ENCODE assay signal across 9 cellular contexts in genomic region chr13:41007359-41008118, GRCh38. TPM values are rescaled to one million over a fixed set of nuclear protein-coding genes. Genes with fewer than 3 reads are reported as not detected.
DNase-seq lines count a peak whose midpoint lies in the region; ATAC-seq and TF ChIP-seq lines count a peak whose summit lies in the region.
"Had no signal": no experiment of that assay in that cellular context is flagged by ENCODE, and none has a peak within 500 bp of the region (broad histone marks: within the 10 kb centered on the region; RNA-seq: fewer than 3 reads in every experiment).

No MANE protein-coding gene starts in this region.

- peaks cover 69% of the 10 kb centered on the region for H3K4me1 Mint-ChIP-seq in activated T-cell treated with anti-CD3 and anti-CD28 coated beads, Interleukin-2, amount 50 U/mL, for 4 hours (ENCODE audit: low read depth)

- POLR2A ChIA-PET in OCI-LY7 (lab: Charles Lee): interaction anchor here (0.8 to 9.1 kb wide), 9 partner anchors 10 to 218 kb away, joined by 3 to 152 read pairs (median 18); partner anchors contain the start of genes ELF1 and SLC25A15

- H3K4me3 ChIP-seq in OCI-LY7 (ENCODE audit: low read depth, low read length, poor library complexity, severe bottlenecking) (peak overlapping the region; percentile 64), suprapubic skin (no peak overlapping the region)

- 0 out of 2 replicates have a peak, but pooled peaks have one; percentile 19 for TF ChIP-seq CTCF in OCI-LY7 (conservative IDR thresholded peaks at IDR 0.05; ENCODE audit: low read length)
- TF ChIP-seq CTCF in suprapubic skin (IDR thresholded peaks at IDR 0.05): no peak

- BruUV-seq in OCI-LY7 (replicated peaks; lab: Mats Ljungman, UMichigan): TSS peak; percentile 71

- intact Hi-C loops in OCI-LY7 (cut with micrococcal nuclease; ENCODE audit: unreplicated experiment): loop anchor here (5.0 to 10.0 kb wide), 2 partner anchors 345 to 423 kb away; no protein-coding TSS in a partner anchor

- no peak for DNase-seq in activated T-cell treated with anti-CD3 and anti-CD28 coated beads, Interleukin-2, amount 50 U/mL, for 4 hours
- DNase-seq in activated T-cell treated with anti-CD3 and anti-CD28 coated beads for 4 hours: no peak
- peak; percentile 75 for DNase-seq in OCI-LY7 (ENCODE audit: low spot score)
- DNase-seq in epithelial cell of prostate (ENCODE audit: low read depth, low spot score): no peak
- no peak for DNase-seq in suprapubic skin (ENCODE audit: low spot score in 2 of 2)
- no peak for DNase-seq in NCI-H526 treated with DMSO at 0.1 percent for 48 hours (lab: John Stamatoyannopoulos, UW)
- no peak for DNase-seq in epidermal melanocyte (ENCODE audit: insufficient read length, low spot score)
- DNase-seq: C1 segment of cervical spinal cord had no signal

- H3K4me3 Mint-ChIP-seq in activated T-cell treated with anti-CD3 and anti-CD28 coated beads, Interleukin-2, amount 50 U/mL, for 4 hours: peak overlapping the region; percentile 51

- H2AFZ ChIP-seq in OCI-LY7 (ENCODE audit: low read length): no peak overlapping the region

- H3K4me2 ChIP-seq in OCI-LY7 (ENCODE audit: low read length): peak overlapping the region; percentile 87

- H3K36me3 ChIP-seq in OCI-LY7 (ENCODE audit: insufficient read depth, low read length): peaks cover 65% of the 10 kb centered on the region
- H3K36me3 ChIP-seq in suprapubic skin: no peaks in the 10 kb centered on the region

- TF ChIP-seq EP300 in suprapubic skin (IDR thresholded peaks at IDR 0.05): no peak

- no peaks in the 10 kb centered on the region for H3K27me3 ChIP-seq in suprapubic skin

- H4K20me1 ChIP-seq in OCI-LY7 (ENCODE audit: insufficient read depth, low read length): peaks cover 9% of the 10 kb centered on the region; the same call in 1 of the 2 replicates

- H3K4me1 ChIP-seq in OCI-LY7 (ENCODE audit: insufficient read depth, low read length, poor library complexity, severe bottlenecking): peaks cover 93% of the 10 kb centered on the region
- peaks cover 54% of the 10 kb centered on the region for H3K4me1 ChIP-seq in suprapubic skin

- no peak for ATAC-seq in activated T-cell treated with anti-CD3 and anti-CD28 coated beads, Interleukin-2, amount 50 U/mL, for 4 hours
- ATAC-seq in HG03095 (IDR thresholded peaks at IDR 0.05; ENCODE audit: unreplicated experiment): no peak

- H3K79me2 ChIP-seq in OCI-LY7 (ENCODE audit: insufficient read depth, low read depth, low read length): peaks cover 97% of the 10 kb centered on the region

- CTCF ChIA-PET in OCI-LY7 (lab: Charles Lee; ENCODE audit: unreplicated experiment): interaction anchor here (0.6 kb wide), 1 partner anchor 11 kb away, joined by 3 read pairs; no protein-coding TSS in a partner anchor

- H3K27ac ChIP-seq in OCI-LY7 (ENCODE audit: low read depth, low read length, poor library complexity, severe bottlenecking): peak overlapping the region; percentile 99
- peak overlapping the region; percentile 70 for H3K27ac ChIP-seq in epithelial cell of prostate
- peak overlapping the region; percentile 23 for H3K27ac ChIP-seq in suprapubic skin

- H3K9me3 Mint-ChIP-seq in activated T-cell treated with anti-CD3 and anti-CD28 coated beads, Interleukin-2, amount 50 U/mL, for 4 hours: no peaks in the 10 kb centered on the region

- H3K9me3 ChIP-seq in OCI-LY7 (ENCODE audit: low read length): no peaks in the 10 kb centered on the region
- H3K9me3 ChIP-seq in suprapubic skin: no peaks in the 10 kb centered on the region

- H3K9me2 ChIP-seq in OCI-LY7 (ENCODE audit: insufficient read depth, low read length): no peaks in the 10 kb centered on the region

- H3K36me3 Mint-ChIP-seq in activated T-cell treated with anti-CD3 and anti-CD28 coated beads, Interleukin-2, amount 50 U/mL, for 4 hours (ENCODE audit: insufficient read depth): peaks cover 11% of the 10 kb centered on the region

- no peak for TF ChIP-seq POLR2A in suprapubic skin (IDR thresholded peaks at IDR 0.05)

- no peaks in the 10 kb centered on the region for H3K27me3 Mint-ChIP-seq in activated T-cell treated with anti-CD3 and anti-CD28 coated beads, Interleukin-2, amount 50 U/mL, for 4 hours (ENCODE audit: low read depth)

- 63% methylated on average over 5 of the region's 5 CpGs for WGBS in suprapubic skin

RNA-seq across cellular contexts. Expression of gene ELF1, which starts 11.6 kb away (rescaled TPM):
- 10 to 100 TPM; 49.0 to 56.6 (median 55.9) TPM for total RNA-seq in activated T-cell treated with anti-CD3 and anti-CD28 coated beads, Interleukin-2, amount 50 U/mL, for 4 hours
- 106 and 111 TPM in 2 replicates for total RNA-seq in OCI-LY7 (2014; rRNA removed; shearing (Covaris generic))
- total RNA-seq in OCI-LY7 (2022) (248 and 276 TPM in 2 replicates), suprapubic skin (100 to 1,000 TPM in 3 of 4 donors, 10 to 100 TPM in 1; 81.7 to 123 (median 111) TPM)

RNA-seq across cellular contexts. Expression of gene WBP4, which starts 53.8 kb away (rescaled TPM):
- 10 to 100 TPM in 2 of 3 donors, 1 to 10 TPM in 1; 8.5 to 17.5 (median 13.9) TPM for total RNA-seq in activated T-cell treated with anti-CD3 and anti-CD28 coated beads, Interleukin-2, amount 50 U/mL, for 4 hours
- 5.9 and 7.9 TPM in 2 replicates for total RNA-seq in OCI-LY7 (2014; rRNA removed; shearing (Covaris generic))
- 7.3 and 8.6 TPM in 2 replicates for total RNA-seq in OCI-LY7 (2022)
- 10 to 100 TPM in 3 of 4 donors, 1 to 10 TPM in 1; 6.1 to 14.6 (median 11.5) TPM for total RNA-seq in suprapubic skin

Comparison
In these comparisons a context has a peak if more than half of its experiments do, and no peak if none do; other contexts are left out.
1. H3K27ac ChIP-seq: peak in every context shown above with its lines; median percentile 99 in OCI-LY7; 70 in epithelial cell of prostate; 23 in suprapubic skin.